1 cellular context compared by ENCODE assay signal in the genomic region with DNA sequence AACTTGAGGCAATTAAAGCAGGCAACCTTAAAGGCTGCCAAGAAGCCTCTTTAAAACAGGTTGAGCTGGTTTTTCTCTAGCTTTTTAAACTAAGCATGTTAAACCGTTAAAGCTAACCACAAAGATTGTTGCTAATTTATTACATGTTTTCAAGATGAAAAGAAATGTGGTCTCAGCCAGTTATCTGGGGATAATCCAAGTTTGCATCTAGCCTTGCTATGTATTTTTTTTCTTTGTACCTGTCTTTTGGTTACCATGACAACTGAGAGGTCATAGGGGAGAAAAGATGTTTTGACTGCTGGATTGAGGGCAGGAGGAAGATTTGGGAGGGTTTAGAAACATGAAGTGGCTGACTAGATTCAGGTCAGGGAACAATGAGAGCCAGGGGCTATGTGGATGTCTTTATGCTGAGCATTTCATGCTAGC.
TF ChIP-seq lines count a peak whose summit lies in the region.

No MANE protein-coding gene starts in this region.

TF ChIP-seq in HEK293, 187 proteins besides CTCF, POLR2A, EP300 and RAD21 (continued from another document):
- TF ChIP-seq ZNF132 (tag by site-specific recombination; IDR thresholded peaks at IDR 0.05; ENCODE audit: borderline replicate concordance), result no peak
- TF ChIP-seq ZNF48 (tag by site-specific recombination; IDR thresholded peaks at IDR 0.05), result no peak
- no peak for TF ChIP-seq SETDB1 (IDR thresholded peaks at IDR 0.05; ENCODE audit: insufficient read length, low read length)
